10 cellular contexts compared by ENCODE assay signal in genomic region chrX:97234471-97235097, GRCh38.
A peak's percentile ranks its signal among the peaks of the same experiment; 100 is the strongest.
DNase-seq lines count a peak whose midpoint lies in the region; ATAC-seq and TF ChIP-seq lines count a peak whose summit lies in the region.
"Had no signal": no experiment of that assay in that cellular context is flagged by ENCODE, and none has a peak within 500 bp of the region (broad histone marks: within the 10 kb centered on the region; RNA-seq: fewer than 3 reads in every experiment).

No MANE protein-coding gene starts in this region.

- no peaks in the 10 kb centered on the region for H3K27me3 ChIP-seq in GM23248 (replicated peaks; ENCODE audit: insufficient read depth)

- H3K4me3 ChIP-seq in GM12865 (ENCODE audit: low read depth, low read length) = no peak overlapping the region
- no peak overlapping the region for H3K4me3 ChIP-seq in GM23248

- H3K4me3 Mint-ChIP-seq in activated naive CD4-positive, alpha-beta T cell treated with anti-CD3 and anti-CD28 coated beads for 36 hours = no peak overlapping the region

- ATAC-seq in GM19372 (IDR thresholded peaks at IDR 0.05; ENCODE audit: low read depth, unreplicated experiment) (peak; percentile 100), HG02763 (IDR thresholded peaks at IDR 0.05; ENCODE audit: unreplicated experiment) (peak; percentile 98), HG03457 (IDR thresholded peaks at IDR 0.05; ENCODE audit: unreplicated experiment) (peak; percentile 98)

- CTCF ChIA-PET in activated naive CD4-positive, alpha-beta T cell treated with anti-CD3 and anti-CD28 coated beads for 36 hours (lab: Charles Lee) = no interaction called here

- H4K20me1 ChIP-seq in GM23248 (ENCODE audit: insufficient read depth) = no peaks in the 10 kb centered on the region

- no peaks in the 10 kb centered on the region for H3K36me3 Mint-ChIP-seq in activated naive CD4-positive, alpha-beta T cell treated with anti-CD3 and anti-CD28 coated beads for 36 hours (ENCODE audit: low read depth)

- no peaks in the 10 kb centered on the region for H3K9me2 ChIP-seq in GM23248 (ENCODE audit: insufficient read depth)

- H3K36me3 ChIP-seq in GM23248 (ENCODE audit: low read depth) = no peaks in the 10 kb centered on the region

- H3K9me3 ChIP-seq in GM23248 (ENCODE audit: low read depth) = no peaks in the 10 kb centered on the region

- H3F3A ChIP-seq in GM23248 (ENCODE audit: insufficient read depth) = no peaks in the 10 kb centered on the region

- in situ Hi-C loops in GM23248 (cut with MboI) = no loop called here

- intact Hi-C loops in activated naive CD4-positive, alpha-beta T cell treated with anti-CD3 and anti-CD28 coated beads for 36 hours (cut with micrococcal nuclease) = no loop called here

- WGBS in GM23248 (ENCODE audit: low coverage in 1 of 2, low lambda C conversion rate in 2 of 2, missing lambda C conversion rate in 2 of 2), 2 experiments = 96 to 98% methylated on average over 3 of the region's 3 CpGs

- no peak overlapping the region for H3K4me2 ChIP-seq in GM23248 (ENCODE audit: unreplicated experiment)

- H3K9ac ChIP-seq in GM23248 = no peak overlapping the region

- no peak overlapping the region for H3K27ac Mint-ChIP-seq in activated naive CD4-positive, alpha-beta T cell treated with anti-CD3 and anti-CD28 coated beads for 36 hours

- no peaks in the 10 kb centered on the region for H3K27me3 Mint-ChIP-seq in activated naive CD4-positive, alpha-beta T cell treated with anti-CD3 and anti-CD28 coated beads for 36 hours (ENCODE audit: low read depth)

- no peaks in the 10 kb centered on the region for H3K9me3 Mint-ChIP-seq in activated naive CD4-positive, alpha-beta T cell treated with anti-CD3 and anti-CD28 coated beads for 36 hours

- H2AFZ ChIP-seq in GM23248 = no peak overlapping the region

- H3K4me1 Mint-ChIP-seq in activated naive CD4-positive, alpha-beta T cell treated with anti-CD3 and anti-CD28 coated beads for 36 hours (ENCODE audit: low read depth) = no peaks in the 10 kb centered on the region

- TF ChIP-seq CTCF in GM12865 (IDR thresholded peaks at IDR 0.05; ENCODE audit: insufficient read depth, low read depth, low read length, missing control alignments) = no peak

- DNase-seq in GM12865 (ENCODE audit: low read depth) (peak; percentile 34), GM23248 (no peak), GOT3 (lab: John Stamatoyannopoulos, UW) (no peak), OCI-M2 (lab: John Stamatoyannopoulos, UW; ENCODE audit: unreplicated experiment) (no peak)
- DNase-seq in activated naive CD4-positive, alpha-beta T cell treated with anti-CD3 and anti-CD28 coated beads for 36 hours = no peak
- DNase-seq: activated T-cell treated with anti-CD3 and anti-CD28 coated beads for 4 hours, NCI-H1105 had no signal

- H3K4me1 ChIP-seq in GM23248 (ENCODE audit: insufficient read depth) = no peaks in the 10 kb centered on the region

- H3K27ac ChIP-seq in GM23248 = no peak overlapping the region

- H3K79me2 ChIP-seq in GM23248 (ENCODE audit: insufficient read depth) = no peaks in the 10 kb centered on the region
